ENCODE assay signal across 16 cellular contexts in the genomic region with DNA sequence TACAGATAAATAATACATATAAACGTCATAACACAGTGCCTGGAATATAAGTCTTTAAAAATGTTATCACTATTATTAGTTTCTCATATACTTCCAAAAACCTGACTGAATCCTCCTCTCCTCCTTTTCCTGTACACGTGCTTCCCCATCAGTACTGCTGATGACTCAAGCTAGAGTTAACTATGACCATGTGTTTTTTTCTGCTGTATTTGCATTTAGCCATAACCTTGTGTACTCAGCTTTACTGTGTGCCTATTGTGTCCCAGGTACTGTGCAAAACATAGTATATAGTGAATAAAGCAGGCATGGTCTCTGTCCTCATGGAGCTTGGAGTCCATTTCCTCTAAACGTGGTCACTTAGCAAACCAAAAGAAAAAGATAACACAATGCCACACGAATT. TPM values are rescaled to one million over a fixed set of nuclear protein-coding genes. Genes with fewer than 3 reads are reported as not detected.
DNase-seq lines count a peak whose midpoint lies in the region; ATAC-seq, FAIRE-seq and TF ChIP-seq lines count a peak whose summit lies in the region.
"Had no signal": no experiment of that assay in that cellular context is flagged by ENCODE, and none has a peak within 500 bp of the region (broad histone marks: within the 10 kb centered on the region; RNA-seq: fewer than 3 reads in every experiment).

No MANE protein-coding gene starts in this region.

- H3K27ac Mint-ChIP-seq in HFFc6: peak overlapping the region; percentile 95
- H3K27ac Mint-ChIP-seq in astrocyte (ENCODE audit: unreplicated experiment): peak overlapping the region; percentile 87
- H3K27ac Mint-ChIP-seq: activated CD4-positive, alpha-beta T cell treated with anti-CD3 and anti-CD28 coated beads, Interleukin-2, amount 10 ng/mL, durations not matched to agents 24 days and 14 days; CD14-positive monocyte had no signal

- H3K4me3 Mint-ChIP-seq in HFFc6 (peak overlapping the region; percentile 70), astrocyte (ENCODE audit: unreplicated experiment) (no peak overlapping the region)
- H3K4me3 Mint-ChIP-seq: activated CD4-positive, alpha-beta T cell treated with anti-CD3 and anti-CD28 coated beads, Interleukin-2, amount 10 ng/mL, durations not matched to agents 24 days and 14 days; CD14-positive monocyte had no signal

- peaks cover 67% of the 10 kb centered on the region for H3K79me2 ChIP-seq in astrocyte (ENCODE audit: insufficient read depth, low read length)
- H3K79me2 ChIP-seq in hepatocyte: peaks cover 85% of the 10 kb centered on the region

- 46% methylated on average over 4 of the region's 4 CpGs for WGBS in hepatocyte (ENCODE audit: low lambda C conversion rate, missing lambda C conversion rate)
- 65% methylated on average over 4 of the region's 4 CpGs for WGBS in right cardiac atrium

- H3K36me3 ChIP-seq in astrocyte (ENCODE audit: insufficient read depth, low read length) (no peaks in the 10 kb centered on the region), hepatocyte (replicated peaks; ENCODE audit: insufficient read depth, low read depth) (no peaks in the 10 kb centered on the region)
- H3K36me3 ChIP-seq: tibial nerve had no signal

- peak; percentile 75 for FAIRE-seq in astrocyte (lab: Jason Lieb, UNC)

- H3K9me3 Mint-ChIP-seq in HFFc6: no peaks in the 10 kb centered on the region
- no peaks in the 10 kb centered on the region for H3K9me3 Mint-ChIP-seq in astrocyte (ENCODE audit: unreplicated experiment)
- H3K9me3 Mint-ChIP-seq: activated CD4-positive, alpha-beta T cell treated with anti-CD3 and anti-CD28 coated beads, Interleukin-2, amount 10 ng/mL, durations not matched to agents 24 days and 14 days; CD14-positive monocyte had no signal

- TF ChIP-seq CTCF in HFFc6 (IDR thresholded peaks at IDR 0.05) (no peak), astrocyte (IDR thresholded peaks at IDR 0.05; ENCODE audit: insufficient read depth, low read depth, low read length) (no peak), hepatocyte (IDR thresholded peaks at IDR 0.05; ENCODE audit: poor library complexity) (no peak)

- peak overlapping the region; percentile 26 for H3K4me2 ChIP-seq in astrocyte (ENCODE audit: low read length)
- H3K4me2 ChIP-seq in hepatocyte: no peak overlapping the region

- H3K27me3 Mint-ChIP-seq in HFFc6 (ENCODE audit: insufficient read depth) (peaks cover under 1% of the 10 kb centered on the region; the same call in 1 of the 2 replicates), astrocyte (ENCODE audit: low read depth, unreplicated experiment) (no peaks in the 10 kb centered on the region)

- no peaks in the 10 kb centered on the region for H3K9me3 ChIP-seq in astrocyte (ENCODE audit: insufficient read depth, low read depth, low read length)
- no peaks in the 10 kb centered on the region for H3K9me3 ChIP-seq in hepatocyte (ENCODE audit: low read depth)
- H3K9me3 ChIP-seq in right cardiac atrium (ENCODE audit: control insufficient read depth, low read length): no peaks in the 10 kb centered on the region
- H3K9me3 ChIP-seq: tibial nerve had no signal

- no peak overlapping the region for H3K9ac ChIP-seq in astrocyte (ENCODE audit: low read length)

- H2AFZ ChIP-seq in astrocyte (ENCODE audit: low read depth, low read length) (no peak overlapping the region), hepatocyte (no peak overlapping the region)

- H3K4me1 Mint-ChIP-seq in HFFc6 (ENCODE audit: low read depth): peaks cover 57% of the 10 kb centered on the region
- peaks cover 50% of the 10 kb centered on the region for H3K4me1 Mint-ChIP-seq in astrocyte (ENCODE audit: low read depth, unreplicated experiment)

- no peak overlapping the region for H3K4me3 ChIP-seq in astrocyte (ENCODE audit: insufficient read depth, low read depth, low read length)
- no peak overlapping the region for H3K4me3 ChIP-seq in hepatocyte
- H3K4me3 ChIP-seq in right cardiac atrium (ENCODE audit: low read length): no peak overlapping the region
- H3K4me3 ChIP-seq: tibial nerve had no signal

- DNase-seq in AG08395 (ENCODE audit: low spot score) (peak; percentile 68), HFFc6 (peak; percentile 71), astrocyte (ENCODE audit: low read depth) (peak; percentile 76), hepatocyte (ENCODE audit: low spot score) (peak; percentile 13), right cardiac atrium (no peak), cerebellum (ENCODE audit: low spot score) (no peak)
- no peak for DNase-seq in stimulated activated naive CD4-positive, alpha-beta T cell treated with Interleukin-2 at 50 U/mL for 16 hours (lab: John Stamatoyannopoulos, UW)
- DNase-seq: activated CD4-positive, alpha-beta T cell treated with anti-CD3 and anti-CD28 coated beads, Interleukin-2, amount 10 ng/mL, durations not matched to agents 24 days and 14 days; activated effector memory CD4-positive, alpha-beta T cell treated with anti-CD3 and anti-CD28 coated beads, Interleukin-2, amount 50 U/mL, for 16 hours; cortex of kidney; NCI-H524; retina; T-helper 1 cell had no signal

- no peaks in the 10 kb centered on the region for H4K20me1 ChIP-seq in astrocyte (ENCODE audit: insufficient read depth, low read length)
- peaks cover 15% of the 10 kb centered on the region for H4K20me1 ChIP-seq in hepatocyte (ENCODE audit: insufficient read depth, poor library complexity, severe bottlenecking)

- ATAC-seq in GM18517 (IDR thresholded peaks at IDR 0.05; ENCODE audit: unreplicated experiment) (no peak), right cardiac atrium (no peak)

- peak overlapping the region; percentile 70 for H3K27ac ChIP-seq in astrocyte (ENCODE audit: low read depth, low read length)
- no peak overlapping the region for H3K27ac ChIP-seq in hepatocyte
- no peak overlapping the region for H3K27ac ChIP-seq in right cardiac atrium (ENCODE audit: low read length)
- H3K27ac ChIP-seq: tibial nerve had no signal

- intact Hi-C loops in right cardiac atrium (cut with DNase I): no loop called here

- H3K4me1 ChIP-seq in astrocyte (ENCODE audit: insufficient read depth, low read length) (peaks cover 34% of the 10 kb centered on the region), hepatocyte (ENCODE audit: insufficient read depth) (peaks cover 4% of the 10 kb centered on the region), right cardiac atrium (ENCODE audit: control insufficient read depth, insufficient read depth, low read length) (peaks cover 1% of the 10 kb centered on the region)
- H3K4me1 ChIP-seq: tibial nerve had no signal

- H3K27me3 ChIP-seq in astrocyte (ENCODE audit: insufficient read depth, low read length) (no peaks in the 10 kb centered on the region), hepatocyte (no peaks in the 10 kb centered on the region), right cardiac atrium (ENCODE audit: control insufficient read depth, insufficient read depth) (no peaks in the 10 kb centered on the region)
- H3K27me3 ChIP-seq: tibial nerve had no signal

- no peaks in the 10 kb centered on the region for H3K9me2 ChIP-seq in hepatocyte (replicated peaks; ENCODE audit: insufficient read depth)

- no peaks in the 10 kb centered on the region; the same call in 1 of the 2 replicates for H3K36me3 Mint-ChIP-seq in HFFc6 (ENCODE audit: low read depth)
- no peaks in the 10 kb centered on the region for H3K36me3 Mint-ChIP-seq in astrocyte (ENCODE audit: low read depth, unreplicated experiment)
- H3K36me3 Mint-ChIP-seq: CD14-positive monocyte had no signal

RNA-seq across cellular contexts. Expression of a gene that starts 56.5 kb away (rescaled TPM):
- 1 to 10 TPM; 7.6 to 8.7 (median 8.0) TPM for total RNA-seq in HFFc6 (2021; fragmentation: NEBNext Ultra II Directional; extraction: Animal tissue kit (Norgen Biotek cat#: 25700))
- total RNA-seq in astrocyte (20.6 and 21.6 TPM in 2 replicates), hepatocyte (14.5 and 17.3 TPM in 2 replicates), right cardiac atrium (10 to 100 TPM in 2 of 4 donors, 1 to 10 TPM in 2; 9.1 to 13.0 (median 11.3) TPM), cerebellum (45.3 TPM)
- polyA plus RNA-seq in hepatocyte (9.9 and 10.0 TPM in 2 replicates), right cardiac atrium (3.5 TPM)

Comparison
In these comparisons a context has a peak if more than half of its experiments do, and no peak if none do; other contexts are left out.
1. DNase-seq: peak in AG08395 (single experiment), HFFc6 (single experiment), astrocyte (single experiment) and hepatocyte (single experiment); none in stimulated activated naive CD4-positive, alpha-beta T cell treated with Interleukin-2 at 50 U/mL for 16 hours (single experiment), right cardiac atrium (0 of 3) and cerebellum (single experiment).